Comparison of ENCODE assay signal across 8 cellular contexts in genomic region chr14:70622111-70622712, GRCh38.
DNase-seq lines count a peak whose midpoint lies in the region; ATAC-seq and TF ChIP-seq lines count a peak whose summit lies in the region.

No MANE protein-coding gene starts in this region.

- no peaks in the 10 kb centered on the region for H4K20me1 ChIP-seq in OCI-LY3 (ENCODE audit: insufficient read depth, low read length)

- no peak overlapping the region for H3K4me3 ChIP-seq in OCI-LY3 (ENCODE audit: low read length)

- peaks cover 2% of the 10 kb centered on the region; the same call in 1 of the 2 replicates for H3K9me3 ChIP-seq in OCI-LY3 (ENCODE audit: insufficient read depth, low read length)

- H3K36me3 ChIP-seq in OCI-LY3 (replicated peaks; ENCODE audit: low read depth, low read length): no peaks in the 10 kb centered on the region

- H3K4me1 ChIP-seq in OCI-LY3 (ENCODE audit: low read length): no peaks in the 10 kb centered on the region

- DNase-seq in DMS 273 (lab: John Stamatoyannopoulos, UW; ENCODE audit: unreplicated experiment): peak; percentile 72
- peak; percentile 31 for DNase-seq in activated gamma-delta T cell treated with anti-CD3 and anti-CD28 coated beads, Interleukin-2, amount 50 U/mL, for 16 hours (ENCODE audit: low read depth)
- peak; percentile 16 for DNase-seq in hepatic stellate cell (ENCODE audit: low spot score)
- DNase-seq in stimulated activated CD4-positive, alpha-beta T cell treated with anti-CD3 and anti-CD28 coated beads, TNF-alpha, amount 100 ng/mL, for 1 hour (ENCODE audit: low read depth in 3 of 3, low spot score in 1 of 3): peak in 2 of 3 donors; percentile 11 to 26

- H3K9ac ChIP-seq in OCI-LY3 (ENCODE audit: low read length): no peak overlapping the region

- no peak overlapping the region for H3K4me2 ChIP-seq in OCI-LY3 (ENCODE audit: low read length)

- H2AFZ ChIP-seq in OCI-LY3 (ENCODE audit: low read depth, low read length): no peak overlapping the region

- H3K27ac ChIP-seq in OCI-LY3 (ENCODE audit: low read length): no peak overlapping the region

- no peaks in the 10 kb centered on the region for H3K27me3 ChIP-seq in OCI-LY3 (ENCODE audit: low read depth, low read length)

- no peaks in the 10 kb centered on the region for H3K79me2 ChIP-seq in OCI-LY3 (ENCODE audit: low read length)

- TF ChIP-seq CTCF in OCI-LY3 (IDR thresholded peaks at IDR 0.05; ENCODE audit: low read depth, low read length): peak; percentile 79

- peak; percentile 43 for ATAC-seq in HG03432 (IDR thresholded peaks at IDR 0.05; ENCODE audit: unreplicated experiment)
- no peak for ATAC-seq in HG02571 (IDR thresholded peaks at IDR 0.05; ENCODE audit: unreplicated experiment)
- ATAC-seq in HG03095 (IDR thresholded peaks at IDR 0.05; ENCODE audit: unreplicated experiment): no peak

Comparison
In these comparisons a context has a peak if more than half of its experiments do, and no peak if none do; other contexts are left out.
1. DNase-seq: peak in every context shown above with its lines; median percentile 72 in DMS 273; 31 in activated gamma-delta T cell treated with anti-CD3 and anti-CD28 coated beads, Interleukin-2, amount 50 U/mL, for 16 hours; 18 in stimulated activated CD4-positive, alpha-beta T cell treated with anti-CD3 and anti-CD28 coated beads, TNF-alpha, amount 100 ng/mL, for 1 hour; 16 in hepatic stellate cell.